Comparison of ENCODE assay signal across 1 cellular context in genomic region chr5:13480834-13481233, GRCh38.
TF ChIP-seq lines count a peak whose summit lies in the region.

No MANE protein-coding gene starts in this region.

TF ChIP-seq in GM23338, 12 proteins besides CTCF, POLR2A, EP300 and RAD21 (continued from another document):
- TF ChIP-seq ZNF462 (CRISPR knock-in tag; IDR thresholded peaks at IDR 0.05) = no peak
